Comparison of ENCODE assay signal across 8 cellular contexts in genomic region chr18:63317556-63317946, GRCh38. TPM values are rescaled to one million over a fixed set of nuclear protein-coding genes. Genes with fewer than 3 reads are reported as not detected.
DNase-seq lines count a peak whose midpoint lies in the region; ATAC-seq and TF ChIP-seq lines count a peak whose summit lies in the region.

No MANE protein-coding gene starts in this region.

- no peaks in the 10 kb centered on the region for H3K27me3 Mint-ChIP-seq in activated T-cell treated with anti-CD3 and anti-CD28 coated beads, Interleukin-2, amount 50 U/mL, for 72 hours (ENCODE audit: low read depth)
- no peaks in the 10 kb centered on the region for H3K27me3 Mint-ChIP-seq in activated naive CD8-positive, alpha-beta T cell treated with anti-CD3 and anti-CD28 coated beads for 36 hours

- no peaks in the 10 kb centered on the region for H3K9me3 Mint-ChIP-seq in activated T-cell treated with anti-CD3 and anti-CD28 coated beads, Interleukin-2, amount 50 U/mL, for 72 hours
- H3K9me3 Mint-ChIP-seq in activated naive CD8-positive, alpha-beta T cell treated with anti-CD3 and anti-CD28 coated beads for 36 hours = no peaks in the 10 kb centered on the region

- H3K4me2 ChIP-seq in mesenchymal stem cell (ENCODE audit: low read length, poor library complexity, severe bottlenecking) = peak overlapping the region; percentile 100

- H3K4me1 ChIP-seq in mesenchymal stem cell (ENCODE audit: control insufficient read depth, insufficient read depth, low read depth, low read length) (peaks cover 14% of the 10 kb centered on the region), tibial artery (peaks cover 0 to 73% (median 32%) of the 10 kb centered on the region in 4 donors)

- H3K36me3 ChIP-seq in mesenchymal stem cell (ENCODE audit: control insufficient read depth in 1 of 2, insufficient read depth in 2 of 2, low read depth in 1 of 2, low read length in 2 of 2) (no peaks in the 10 kb centered on the region), tibial artery (no peaks in the 10 kb centered on the region)

- no peak overlapping the region for H4K91ac ChIP-seq in mesenchymal stem cell (ENCODE audit: low read length)

- H2BK5ac ChIP-seq in mesenchymal stem cell (ENCODE audit: low read depth, low read length, poor library complexity, severe bottlenecking) = no peak overlapping the region

- H2AFZ ChIP-seq in mesenchymal stem cell (ENCODE audit: low read depth, low read length) = no peak overlapping the region

- peak overlapping the region; percentile 87 for H3K9ac ChIP-seq in mesenchymal stem cell (ENCODE audit: low read length)

- no peak overlapping the region for H2AK5ac ChIP-seq in mesenchymal stem cell (ENCODE audit: low read length, severe bottlenecking)

- H3K9me3 ChIP-seq in mesenchymal stem cell (ENCODE audit: control insufficient read depth, low read length) (no peaks in the 10 kb centered on the region), tibial artery (no peaks in the 10 kb centered on the region)

- H3K4me3 ChIP-seq in mesenchymal stem cell (ENCODE audit: insufficient read depth in 1 of 2, low read depth in 1 of 2, low read length in 2 of 2) (peak overlapping the region; percentile 64 to 86), tibial artery (peak overlapping the region; percentile 70 to 85)

- peaks cover 42% of the 10 kb centered on the region for H3K4me1 Mint-ChIP-seq in activated T-cell treated with anti-CD3 and anti-CD28 coated beads, Interleukin-2, amount 50 U/mL, for 72 hours (ENCODE audit: low read depth)
- H3K4me1 Mint-ChIP-seq in activated naive CD8-positive, alpha-beta T cell treated with anti-CD3 and anti-CD28 coated beads for 36 hours = peaks cover 41% of the 10 kb centered on the region

- H4K8ac ChIP-seq in mesenchymal stem cell (ENCODE audit: low read length) = no peak overlapping the region

- no peak overlapping the region for H2BK120ac ChIP-seq in mesenchymal stem cell (ENCODE audit: low read depth, low read length)

- no peak overlapping the region for H3K18ac ChIP-seq in mesenchymal stem cell (ENCODE audit: low read depth in 1 of 2, low read length in 2 of 2)

- intact Hi-C loops in tibial artery (cut with DNase I; ENCODE audit: low total_unique reads) = no loop called here

- H3K27ac Mint-ChIP-seq in activated T-cell treated with anti-CD3 and anti-CD28 coated beads, Interleukin-2, amount 50 U/mL, for 72 hours = peak overlapping the region; percentile 96
- H3K27ac Mint-ChIP-seq in activated naive CD8-positive, alpha-beta T cell treated with anti-CD3 and anti-CD28 coated beads for 36 hours = peak overlapping the region; percentile 86

- ATAC-seq in activated T-cell treated with anti-CD3 and anti-CD28 coated beads, Interleukin-2, amount 50 U/mL, for 72 hours (replicated peaks in 1 of 2) = no peak
- no peak for ATAC-seq in HG02885 (IDR thresholded peaks at IDR 0.05; ENCODE audit: poor library complexity, unreplicated experiment)
- no peak for ATAC-seq in HG02798 (IDR thresholded peaks at IDR 0.05; ENCODE audit: poor library complexity, unreplicated experiment)
- no peak for ATAC-seq in HG02840 (IDR thresholded peaks at IDR 0.05; ENCODE audit: low FRiP score, unreplicated experiment)

- H3K14ac ChIP-seq in mesenchymal stem cell (ENCODE audit: low read length in 2 of 2) = no peak overlapping the region

- no peak for TF ChIP-seq CTCF in tibial artery (IDR thresholded peaks at IDR 0.05)

- H3K36me3 Mint-ChIP-seq in activated T-cell treated with anti-CD3 and anti-CD28 coated beads, Interleukin-2, amount 50 U/mL, for 72 hours (ENCODE audit: insufficient read depth in 2 of 2) = peaks cover 27 to 32% of the 10 kb centered on the region in 2 donors
- H3K36me3 Mint-ChIP-seq in activated naive CD8-positive, alpha-beta T cell treated with anti-CD3 and anti-CD28 coated beads for 36 hours = peaks cover 50% of the 10 kb centered on the region

- H3K4me3 Mint-ChIP-seq in activated T-cell treated with anti-CD3 and anti-CD28 coated beads, Interleukin-2, amount 50 U/mL, for 72 hours = peak overlapping the region; percentile 96 to 99
- peak overlapping the region; percentile 95 for H3K4me3 Mint-ChIP-seq in activated naive CD8-positive, alpha-beta T cell treated with anti-CD3 and anti-CD28 coated beads for 36 hours

- H3K27ac ChIP-seq in mesenchymal stem cell (ENCODE audit: low read length, poor library complexity, severe bottlenecking) (no peak overlapping the region), tibial artery (peak overlapping the region; percentile 83 to 91)

- H3K4ac ChIP-seq in mesenchymal stem cell (ENCODE audit: low read depth in 1 of 2, low read length in 2 of 2) = no peak overlapping the region

- no peak overlapping the region for H2BK15ac ChIP-seq in mesenchymal stem cell (ENCODE audit: low read depth, poor library complexity, severe bottlenecking)

- H2BK12ac ChIP-seq in mesenchymal stem cell (ENCODE audit: low read length in 2 of 2) = no peak overlapping the region

- no peaks in the 10 kb centered on the region for H3K27me3 ChIP-seq in mesenchymal stem cell (ENCODE audit: control insufficient read depth in 1 of 2, insufficient read depth in 1 of 2, low read length in 2 of 2)
- H3K27me3 ChIP-seq in tibial artery = no peaks in the 10 kb centered on the region

- 81% methylated on average over 10 of the region's 10 CpGs for WGBS in mesenchymal stem cell

- no peak overlapping the region for H3K23ac ChIP-seq in mesenchymal stem cell (ENCODE audit: low read length in 2 of 2)

- no peak for DNase-seq in activated T-cell treated with anti-CD3 and anti-CD28 coated beads, Interleukin-2, amount 50 U/mL, for 72 hours
- DNase-seq in activated T-cell treated with anti-CD3 and anti-CD28 coated beads, Interleukin-2, amount 50 U/mL, for 48 hours = no peak
- DNase-seq in activated naive CD8-positive, alpha-beta T cell treated with anti-CD3 and anti-CD28 coated beads for 36 hours = no peak
- no peak for DNase-seq in mesenchymal stem cell
- DNase-seq in tibial artery = no peak

- peaks cover 13% of the 10 kb centered on the region for H3K79me1 ChIP-seq in mesenchymal stem cell (replicated peaks; ENCODE audit: low read length, poor library complexity, severe bottlenecking)

RNA-seq across cellular contexts. Expression of gene BCL2, which starts 2.0 kb away (rescaled TPM):
- 100 to 1,000 TPM in 1 of 2 donors, 10 to 100 TPM in 1; 98.3 to 133 TPM for total RNA-seq in activated T-cell treated with anti-CD3 and anti-CD28 coated beads, Interleukin-2, amount 50 U/mL, for 72 hours
- total RNA-seq in activated naive CD8-positive, alpha-beta T cell treated with anti-CD3 and anti-CD28 coated beads for 36 hours = 10 to 100 TPM; 62.8 to 67.3 TPM
- polyA plus RNA-seq in mesenchymal stem cell (2013, experiment 1 of 2) = 0.28 TPM
- 0.19 TPM for polyA plus RNA-seq in mesenchymal stem cell (2013, experiment 2 of 2)

RNA-seq across cellular contexts. Expression of gene KDSR, which starts 49.5 kb away (rescaled TPM):
- total RNA-seq in activated T-cell treated with anti-CD3 and anti-CD28 coated beads, Interleukin-2, amount 50 U/mL, for 72 hours = 10 to 100 TPM; 69.6 to 81.0 TPM
- total RNA-seq in activated naive CD8-positive, alpha-beta T cell treated with anti-CD3 and anti-CD28 coated beads for 36 hours = 10 to 100 TPM; 50.5 to 55.8 TPM
- 27.4 TPM for polyA plus RNA-seq in mesenchymal stem cell (2013, experiment 1 of 2)
- 28.3 TPM for polyA plus RNA-seq in mesenchymal stem cell (2013, experiment 2 of 2)
